ENCODE assay signal across 8 cellular contexts in the genomic region with DNA sequence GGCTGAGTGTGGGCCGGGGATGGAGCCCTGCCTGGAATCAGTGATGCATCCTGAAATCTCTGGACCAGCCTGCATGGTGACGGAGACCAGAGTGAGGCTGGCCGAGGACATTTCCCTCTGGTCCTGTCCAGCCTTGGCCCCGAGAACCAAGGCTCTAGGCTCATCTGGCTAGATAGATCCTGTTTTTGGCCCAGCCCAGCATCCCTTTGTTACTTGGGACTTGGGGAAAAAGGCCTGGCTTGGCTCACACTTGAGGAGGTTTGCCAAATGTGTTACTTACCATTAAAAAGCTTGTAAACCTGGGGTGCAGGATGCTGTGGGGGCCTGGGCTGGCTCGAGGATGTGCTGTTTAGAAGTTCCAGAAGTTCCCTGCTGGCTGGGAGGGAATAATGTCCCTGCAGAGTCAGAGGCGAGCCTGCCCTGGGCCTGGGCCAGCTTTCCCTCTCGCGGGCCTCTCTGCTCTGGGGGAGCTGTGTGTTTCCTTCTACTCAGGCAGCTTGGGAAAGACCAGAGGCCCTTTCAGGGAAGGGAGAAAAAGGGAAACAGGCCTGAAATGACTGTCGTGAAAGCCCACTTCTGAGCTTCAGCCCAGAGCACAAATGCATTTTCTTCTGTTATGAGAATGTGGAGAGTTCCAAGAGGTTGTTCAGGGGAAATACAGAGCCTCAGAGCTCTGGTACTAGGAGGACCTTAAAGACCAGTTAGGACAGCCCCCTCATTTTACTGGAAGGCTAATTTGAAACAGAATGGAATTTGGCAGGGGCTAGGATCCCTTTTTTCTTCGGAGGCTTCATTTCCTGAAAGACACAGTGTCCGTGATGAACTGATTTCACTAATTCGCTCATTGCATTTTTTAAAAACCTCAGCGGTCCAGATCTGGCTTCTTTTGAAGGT. TPM values are rescaled to one million over a fixed set of nuclear protein-coding genes. Genes with fewer than 3 reads are reported as not detected.
DNase-seq lines count a peak whose midpoint lies in the region; ATAC-seq and TF ChIP-seq lines count a peak whose summit lies in the region.

No MANE protein-coding gene starts in this region.

- peak overlapping the region; percentile 2 for H3K4me3 Mint-ChIP-seq in activated T-helper 17 cell treated with anti-CD3 and anti-CD28 coated beads, Interleukin-2, amount 50 U/mL, for 72 hours

- H2AFZ ChIP-seq in ACC112 (ENCODE audit: low read length, unreplicated experiment), result peak overlapping the region; percentile 33
- H2AFZ ChIP-seq in parathyroid adenoma, result peak overlapping the region; percentile 82

- no peaks in the 10 kb centered on the region for H3K36me3 Mint-ChIP-seq in activated T-helper 17 cell treated with anti-CD3 and anti-CD28 coated beads, Interleukin-2, amount 50 U/mL, for 72 hours (ENCODE audit: low read depth)

- H3K9ac ChIP-seq in parathyroid adenoma, result peak overlapping the region; percentile 9

- peak; percentile 17 for ATAC-seq in activated T-helper 17 cell treated with anti-CD3 and anti-CD28 coated beads, Interleukin-2, amount 50 U/mL, for 72 hours (replicated peaks)
- ATAC-seq in HG02763 (IDR thresholded peaks at IDR 0.05; ENCODE audit: unreplicated experiment), result no peak

- no peaks in the 10 kb centered on the region for H3K27me3 Mint-ChIP-seq in activated T-helper 17 cell treated with anti-CD3 and anti-CD28 coated beads, Interleukin-2, amount 50 U/mL, for 72 hours

- peaks cover 38% of the 10 kb centered on the region for H3K4me1 Mint-ChIP-seq in activated T-helper 17 cell treated with anti-CD3 and anti-CD28 coated beads, Interleukin-2, amount 50 U/mL, for 72 hours

- H3K27ac ChIP-seq in ACC112 (ENCODE audit: low read depth, low read length) (peak overlapping the region; percentile 83), parathyroid adenoma (peak overlapping the region; percentile 96)

- peaks cover 85% of the 10 kb centered on the region for H3K4me1 ChIP-seq in ACC112 (ENCODE audit: control insufficient read depth, insufficient read depth, low read length, unreplicated experiment)
- H3K4me1 ChIP-seq in parathyroid adenoma, result peaks cover 39% of the 10 kb centered on the region

- H3K9me3 Mint-ChIP-seq in activated T-helper 17 cell treated with anti-CD3 and anti-CD28 coated beads, Interleukin-2, amount 50 U/mL, for 72 hours, result no peaks in the 10 kb centered on the region

- DNase-seq in HT1080 (ENCODE audit: low read depth) (peak; percentile 73), head of caudate nucleus (peak; percentile 70 to 95 (median 86)), RKO (ENCODE audit: low spot score) (no peak)
- DNase-seq in NK-92 treated with Interleukin-12 subunit alpha and Interleukin-12 subunit beta, amount 100 ng/mL, for 24 hours (lab: John Stamatoyannopoulos, UW), result no peak

- H3K27ac Mint-ChIP-seq in activated T-helper 17 cell treated with anti-CD3 and anti-CD28 coated beads, Interleukin-2, amount 50 U/mL, for 72 hours, result peak overlapping the region; percentile 17

- H3K79me2 ChIP-seq in ACC112 (ENCODE audit: control insufficient read depth, insufficient read depth, low read length, unreplicated experiment) (no peaks in the 10 kb centered on the region), parathyroid adenoma (no peaks in the 10 kb centered on the region)

- TF ChIP-seq CTCF in parathyroid adenoma (IDR thresholded peaks at IDR 0.05), result no peak

- H3K36me3 ChIP-seq in ACC112 (ENCODE audit: insufficient read depth, low read length) (no peaks in the 10 kb centered on the region), parathyroid adenoma (ENCODE audit: control insufficient read depth, insufficient read depth, low read length) (no peaks in the 10 kb centered on the region)

- intact Hi-C loops in head of caudate nucleus (cut with DNase I), result no loop called here

- H3K4me2 ChIP-seq in parathyroid adenoma (ENCODE audit: low read length), result peak overlapping the region; percentile 42

- H3K4me3 ChIP-seq in ACC112 (ENCODE audit: low read depth, low read length), result peak overlapping the region; percentile 40
- peak overlapping the region; percentile 34 for H3K4me3 ChIP-seq in parathyroid adenoma (ENCODE audit: low read depth, low read length)

- no peaks in the 10 kb centered on the region for H3K9me3 ChIP-seq in parathyroid adenoma (ENCODE audit: control insufficient read depth, low read length)

- no peaks in the 10 kb centered on the region for H3K27me3 ChIP-seq in ACC112 (ENCODE audit: insufficient read depth, low read length)
- H3K27me3 ChIP-seq in parathyroid adenoma (ENCODE audit: control insufficient read depth, insufficient read depth, low read length), result no peaks in the 10 kb centered on the region

RNA-seq across cellular contexts. Expression of gene CTDSP2, which starts 47.2 kb away (rescaled TPM):
- 30.3 and 43.3 TPM in 2 replicates for total RNA-seq in HT1080 (2014; rRNA removed; shearing (Covaris generic))
- polyA plus RNA-seq in HT1080 (2015; cell fraction: cytosol; rRNA removed), result 66.0 and 80.2 TPM in 2 replicates
- 55.8 and 62.8 TPM in 2 replicates for polyA plus RNA-seq in HT1080 (2015; cell fraction: nucleus; rRNA removed)
- 100 to 1,000 TPM in 1 of 2 donors, 10 to 100 TPM in 1; 68.5 to 113 TPM for total RNA-seq in activated T-helper 17 cell treated with anti-CD3 and anti-CD28 coated beads, Interleukin-2, amount 50 U/mL, for 72 hours

RNA-seq across cellular contexts. Expression of gene ATP23, which starts 47.7 kb away (rescaled TPM):
- total RNA-seq in HT1080 (2014; rRNA removed; shearing (Covaris generic)), result 17.8 and 24.6 TPM in 2 replicates
- polyA plus RNA-seq in HT1080 (2015; cell fraction: cytosol; rRNA removed), result 10.9 and 11.5 TPM in 2 replicates
- 1.6 and 6.5 TPM in 2 replicates for polyA plus RNA-seq in HT1080 (2015; cell fraction: nucleus; rRNA removed)
- total RNA-seq in activated T-helper 17 cell treated with anti-CD3 and anti-CD28 coated beads, Interleukin-2, amount 50 U/mL, for 72 hours, result 10 to 100 TPM; 13.5 to 19.4 TPM

Comparison
In these comparisons a context has a peak if more than half of its experiments do, and no peak if none do; other contexts are left out.
1. DNase-seq: peak in HT1080 (single experiment) and head of caudate nucleus (42 of 42); none in RKO (single experiment) and NK-92 treated with Interleukin-12 subunit alpha and Interleukin-12 subunit beta, amount 100 ng/mL, for 24 hours (single experiment).